In genomic region chr7:156608176-156608478, GRCh38 we compare ENCODE assay signal across 10 cellular contexts. TPM values are rescaled to one million over a fixed set of nuclear protein-coding genes. Genes with fewer than 3 reads are reported as not detected.
DNase-seq lines count a peak whose midpoint lies in the region; ATAC-seq and TF ChIP-seq lines count a peak whose summit lies in the region.
"Had no signal": no experiment of that assay in that cellular context is flagged by ENCODE, and none has a peak within 500 bp of the region (broad histone marks: within the 10 kb centered on the region; RNA-seq: fewer than 3 reads in every experiment).

No MANE protein-coding gene starts in this region.

- H3K9me3 ChIP-seq in liver (ENCODE audit: control insufficient read depth in 4 of 4, low read length in 3 of 4) (no peaks in the 10 kb centered on the region), testis (no peaks in the 10 kb centered on the region)

- peaks cover 17% of the 10 kb centered on the region for H3K4me1 Mint-ChIP-seq in activated CD4-positive, alpha-beta T cell treated with anti-CD3 and anti-CD28 coated beads for 36 hours

- H3K27me3 ChIP-seq in liver (ENCODE audit: control insufficient read depth in 4 of 4, insufficient read depth in 4 of 4, low read length in 3 of 4), result no peaks in the 10 kb centered on the region
- no peaks in the 10 kb centered on the region for H3K27me3 ChIP-seq in testis

- peak overlapping the region; percentile 23 for H3K4me3 Mint-ChIP-seq in activated CD4-positive, alpha-beta T cell treated with anti-CD3 and anti-CD28 coated beads for 36 hours

- no peaks in the 10 kb centered on the region for H3K9me3 Mint-ChIP-seq in activated CD4-positive, alpha-beta T cell treated with anti-CD3 and anti-CD28 coated beads for 36 hours (ENCODE audit: low read depth)

- intact Hi-C loops in activated CD4-positive, alpha-beta T cell treated with anti-CD3 and anti-CD28 coated beads for 36 hours (cut with DNase I, micrococcal nuclease), result no loop called here
- intact Hi-C loops in testis (cut with DNase I; ENCODE audit: low total_unique reads), result no loop called here

- in situ Hi-C loops in astrocyte of the spinal cord (cut with HindIII; ENCODE audit: low sequenced_read_pairs), result no loop called here

- POLR2A ChIA-PET in activated CD4-positive, alpha-beta T cell treated with anti-CD3 and anti-CD28 coated beads for 36 hours (lab: Charles Lee), result no interaction called here

- peaks cover 5 to 32% (median 15%) of the 10 kb centered on the region in 4 donors for H3K4me1 ChIP-seq in liver (ENCODE audit: control insufficient read depth in 4 of 4, insufficient read depth in 4 of 4, low read length in 3 of 4)
- no peaks in the 10 kb centered on the region for H3K4me1 ChIP-seq in testis

- no peak for TF ChIP-seq POLR2A in testis (IDR thresholded peaks at IDR 0.05)

- H3K36me3 Mint-ChIP-seq in activated CD4-positive, alpha-beta T cell treated with anti-CD3 and anti-CD28 coated beads for 36 hours (ENCODE audit: low read depth), result no peaks in the 10 kb centered on the region

- CTCF ChIA-PET in activated CD4-positive, alpha-beta T cell treated with anti-CD3 and anti-CD28 coated beads for 36 hours (lab: Charles Lee), result no interaction called here

- peak overlapping the region in 1 of 2 donors; percentile 50 for H3K27ac ChIP-seq in liver (ENCODE audit: low read depth in 1 of 2, low read length in 2 of 2)
- H3K27ac ChIP-seq in testis, result no peak overlapping the region
- H3K27ac ChIP-seq: WERI-Rb-1 had no signal

- no peak for ATAC-seq in activated CD4-positive, alpha-beta T cell treated with anti-CD3 and anti-CD28 coated beads for 36 hours
- no peak for ATAC-seq in GM21723 (IDR thresholded peaks at IDR 0.05; ENCODE audit: unreplicated experiment)

- no peak for TF ChIP-seq RAD21 in liver (IDR thresholded peaks at IDR 0.05)

- peaks cover 29% of the 10 kb centered on the region for H3K27me3 Mint-ChIP-seq in activated CD4-positive, alpha-beta T cell treated with anti-CD3 and anti-CD28 coated beads for 36 hours

- 36% methylated on average over 17 of the region's 17 CpGs for WGBS in liver
- WGBS in testis, 2 donors, result 12 to 15% methylated on average over 17 of the region's 17 CpGs

- H3K9ac ChIP-seq in liver (ENCODE audit: low read depth in 1 of 2, low read length in 2 of 2), result peak overlapping the region in 1 of 2 donors; percentile 49

- no peak for TF ChIP-seq CTCF in astrocyte of the spinal cord (IDR thresholded peaks at IDR 0.05; ENCODE audit: low read depth, low read length)
- TF ChIP-seq CTCF in liver (IDR thresholded peaks at IDR 0.05; ENCODE audit: low read depth, low read length, missing input control), result no peak
- no peak for TF ChIP-seq CTCF in testis (IDR thresholded peaks at IDR 0.05)

- peak overlapping the region; percentile 25 for H3K4me3 ChIP-seq in astrocyte of the spinal cord (ENCODE audit: low read depth, low read length)
- H3K4me3 ChIP-seq in liver (ENCODE audit: low read depth in 1 of 3, low read length in 3 of 3), result peak overlapping the region in 2 of 3 donors; percentile 48 to 63
- H3K4me3 ChIP-seq in testis, result peak overlapping the region; percentile 32 to 53

- DNase-seq in activated CD4-positive, alpha-beta T cell treated with anti-CD3 and anti-CD28 coated beads for 36 hours, result no peak
- no peak for DNase-seq in activated CD4-positive, alpha-beta T cell treated with anti-CD3 and anti-CD28 coated beads, Interleukin-2, amount 50 U/mL, for 48 hours
- DNase-seq in astrocyte of the spinal cord (ENCODE audit: low read depth, low spot score), result no peak
- no peak for DNase-seq in testis
- no peak for DNase-seq in mucosa of gallbladder (ENCODE audit: low spot score)
- no peak for DNase-seq in NCI-H446 (lab: John Stamatoyannopoulos, UW)
- DNase-seq: WERI-Rb-1 had no signal

- H3K36me3 ChIP-seq in liver (ENCODE audit: control insufficient read depth in 4 of 4, insufficient read depth in 3 of 4, low read depth in 1 of 4, low read length in 3 of 4) (no peaks in the 10 kb centered on the region), testis (ENCODE audit: low read depth, missing control alignments) (no peaks in the 10 kb centered on the region)
- H3K36me3 ChIP-seq: WERI-Rb-1 had no signal

- no peak overlapping the region for H3K27ac Mint-ChIP-seq in activated CD4-positive, alpha-beta T cell treated with anti-CD3 and anti-CD28 coated beads for 36 hours

TF ChIP-seq in liver, 16 proteins besides CTCF, POLR2A, EP300 and RAD21:
- TF ChIP-seq ZBTB33 (IDR thresholded peaks at IDR 0.05) (no peak), NR2F2 (IDR thresholded peaks at IDR 0.05) (no peak), HNF4A (conservative IDR thresholded peaks at IDR 0.05) (no peak), FOXA2 (IDR thresholded peaks at IDR 0.05) (no peak), HNF4G (IDR thresholded peaks at IDR 0.05) (no peak), FOXA1 (IDR thresholded peaks at IDR 0.05) (no peak), SP1 (IDR thresholded peaks at IDR 0.05) (no peak), GABPA (IDR thresholded peaks at IDR 0.05 in 1 of 2, conservative IDR thresholded peaks at IDR 0.05 in 1 of 2) (no peak)
- TF ChIP-seq, protein P1, sequence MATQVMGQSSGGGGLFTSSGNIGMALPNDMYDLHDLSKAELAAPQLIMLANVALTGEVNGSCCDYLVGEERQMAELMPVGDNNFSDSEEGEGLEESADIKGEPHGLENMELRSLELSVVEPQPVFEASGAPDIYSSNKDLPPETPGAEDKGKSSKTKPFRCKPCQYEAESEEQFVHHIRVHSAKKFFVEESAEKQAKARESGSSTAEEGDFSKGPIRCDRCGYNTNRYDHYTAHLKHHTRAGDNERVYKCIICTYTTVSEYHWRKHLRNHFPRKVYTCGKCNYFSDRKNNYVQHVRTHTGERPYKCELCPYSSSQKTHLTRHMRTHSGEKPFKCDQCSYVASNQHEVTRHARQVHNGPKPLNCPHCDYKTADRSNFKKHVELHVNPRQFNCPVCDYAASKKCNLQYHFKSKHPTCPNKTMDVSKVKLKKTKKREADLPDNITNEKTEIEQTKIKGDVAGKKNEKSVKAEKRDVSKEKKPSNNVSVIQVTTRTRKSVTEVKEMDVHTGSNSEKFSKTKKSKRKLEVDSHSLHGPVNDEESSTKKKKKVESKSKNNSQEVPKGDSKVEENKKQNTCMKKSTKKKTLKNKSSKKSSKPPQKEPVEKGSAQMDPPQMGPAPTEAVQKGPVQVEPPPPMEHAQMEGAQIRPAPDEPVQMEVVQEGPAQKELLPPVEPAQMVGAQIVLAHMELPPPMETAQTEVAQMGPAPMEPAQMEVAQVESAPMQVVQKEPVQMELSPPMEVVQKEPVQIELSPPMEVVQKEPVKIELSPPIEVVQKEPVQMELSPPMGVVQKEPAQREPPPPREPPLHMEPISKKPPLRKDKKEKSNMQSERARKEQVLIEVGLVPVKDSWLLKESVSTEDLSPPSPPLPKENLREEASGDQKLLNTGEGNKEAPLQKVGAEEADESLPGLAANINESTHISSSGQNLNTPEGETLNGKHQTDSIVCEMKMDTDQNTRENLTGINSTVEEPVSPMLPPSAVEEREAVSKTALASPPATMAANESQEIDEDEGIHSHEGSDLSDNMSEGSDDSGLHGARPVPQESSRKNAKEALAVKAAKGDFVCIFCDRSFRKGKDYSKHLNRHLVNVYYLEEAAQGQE (IDR thresholded peaks at IDR 0.05), result no peak
- TF ChIP-seq, protein P2, sequence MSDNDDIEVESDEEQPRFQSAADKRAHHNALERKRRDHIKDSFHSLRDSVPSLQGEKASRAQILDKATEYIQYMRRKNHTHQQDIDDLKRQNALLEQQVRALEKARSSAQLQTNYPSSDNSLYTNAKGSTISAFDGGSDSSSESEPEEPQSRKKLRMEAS (IDR thresholded peaks at IDR 0.05), result no peak
- TF ChIP-seq, protein P3, sequence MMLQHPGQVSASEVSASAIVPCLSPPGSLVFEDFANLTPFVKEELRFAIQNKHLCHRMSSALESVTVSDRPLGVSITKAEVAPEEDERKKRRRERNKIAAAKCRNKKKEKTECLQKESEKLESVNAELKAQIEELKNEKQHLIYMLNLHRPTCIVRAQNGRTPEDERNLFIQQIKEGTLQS (IDR thresholded peaks at IDR 0.05), result no peak

RNA-seq across cellular contexts. Expression of gene RNF32, which starts 32.4 kb away (rescaled TPM):
- under 1 TPM; 0.71 to 0.90 TPM for total RNA-seq in activated CD4-positive, alpha-beta T cell treated with anti-CD3 and anti-CD28 coated beads for 36 hours
- total RNA-seq in liver (1 to 10 TPM in 1 of 2 donors, under 1 TPM in 1; 0.59 to 1.3 TPM), testis (10 to 100 TPM; 45.7 to 63.8 TPM), mucosa of gallbladder (1.8 TPM)
- polyA plus RNA-seq in liver (under 1 TPM; 0.72 to 0.73 TPM), testis (ENCODE audit: insufficient read depth, low read depth, low replicate concordance) (159 TPM)
- total RNA-seq: A172 had no signal

Comparison
In these comparisons a context has a peak if more than half of its experiments do, and no peak if none do; other contexts are left out.
1. RNA of gene RNF32, which starts 32.4 kb away (total RNA-seq): 45.7 to 63.8 TPM in testis; 1.8 TPM in mucosa of gallbladder (single experiment), 0.59 to 1.3 TPM in liver and 0.71 to 0.90 TPM in activated CD4-positive, alpha-beta T cell treated with anti-CD3 and anti-CD28 coated beads for 36 hours; every median in the first group is over 10 times any median in the second.
2. Peak in every context shown above with its lines, with median percentiles within 50 percentile points of each other: H3K4me3 ChIP-seq.